Comparison of ENCODE assay signal across 8 cellular contexts in genomic region chr1:156245451-156246232, GRCh38. TPM values are rescaled to one million over a fixed set of nuclear protein-coding genes. Genes with fewer than 3 reads are reported as not detected.
DNase-seq lines count a peak whose midpoint lies in the region; ATAC-seq and TF ChIP-seq lines count a peak whose summit lies in the region.

No MANE protein-coding gene starts in this region.

- no peak overlapping the region for H3K27ac Mint-ChIP-seq in Caco-2 (ENCODE audit: unreplicated experiment)
- peak overlapping the region; percentile 0 for H3K27ac Mint-ChIP-seq in glutamatergic neuron (ENCODE audit: unreplicated experiment)

- peak; percentile 40 for ATAC-seq in HG02981 (IDR thresholded peaks at IDR 0.05; ENCODE audit: unreplicated experiment)
- no peak for ATAC-seq in HG03457 (IDR thresholded peaks at IDR 0.05; ENCODE audit: unreplicated experiment)

- peaks cover 2% of the 10 kb centered on the region; the same call in 1 of the 2 replicates for H3K36me3 ChIP-seq in Caco-2 (ENCODE audit: control insufficient read depth, insufficient read depth, low read length)
- H3K36me3 ChIP-seq in testis (ENCODE audit: low read depth, missing control alignments): no peaks in the 10 kb centered on the region

- no peak for TF ChIP-seq POLR2A in testis (IDR thresholded peaks at IDR 0.05)

- peak overlapping the region; percentile 22 for H3K4me3 Mint-ChIP-seq in Caco-2 (ENCODE audit: unreplicated experiment)
- peak overlapping the region; percentile 70 for H3K4me3 Mint-ChIP-seq in glutamatergic neuron (ENCODE audit: unreplicated experiment)

- intact Hi-C loops in Caco-2 (cut with micrococcal nuclease; ENCODE audit: unreplicated experiment): no loop called here
- intact Hi-C loops in testis (cut with DNase I; ENCODE audit: low total_unique reads): no loop called here

- H3K36me3 Mint-ChIP-seq in Caco-2 (ENCODE audit: insufficient read depth, unreplicated experiment) (peaks cover 77% of the 10 kb centered on the region), glutamatergic neuron (ENCODE audit: unreplicated experiment) (no peaks in the 10 kb centered on the region)

- H3K27me3 Mint-ChIP-seq in Caco-2 (ENCODE audit: insufficient read depth, unreplicated experiment) (no peaks in the 10 kb centered on the region), glutamatergic neuron (ENCODE audit: unreplicated experiment) (peaks cover 15% of the 10 kb centered on the region)

- H3K9me3 Mint-ChIP-seq in Caco-2 (ENCODE audit: unreplicated experiment) (no peaks in the 10 kb centered on the region), glutamatergic neuron (ENCODE audit: unreplicated experiment) (peaks cover 1% of the 10 kb centered on the region)

- H3K27me3 ChIP-seq in Caco-2 (replicated peaks; ENCODE audit: control insufficient read depth, insufficient read depth, low read length): no peaks in the 10 kb centered on the region
- H3K27me3 ChIP-seq in testis: no peaks in the 10 kb centered on the region

- H3K4me1 ChIP-seq in Caco-2 (no peaks in the 10 kb centered on the region), testis (peaks cover 25% of the 10 kb centered on the region)

- no peak for TF ChIP-seq CTCF in Caco-2 (IDR thresholded peaks at IDR 0.05; ENCODE audit: insufficient read depth in 1 of 2, low read depth in 1 of 2, low read length in 1 of 2, severe bottlenecking in 1 of 2, unreplicated experiment in 1 of 2)
- TF ChIP-seq CTCF in glutamatergic neuron (IDR thresholded peaks at IDR 0.05; ENCODE audit: partially characterized antibody, unreplicated experiment): no peak
- no peak for TF ChIP-seq CTCF in testis (IDR thresholded peaks at IDR 0.05)

- no peak overlapping the region for H3K27ac ChIP-seq in testis

- no peak for DNase-seq in Caco-2
- peak; percentile 75 for DNase-seq in activated CD8-positive, alpha-beta memory T cell treated with anti-CD3 and anti-CD28 coated beads, Interleukin-2, amount 50 U/mL, for 48 hours
- DNase-seq in glutamatergic neuron: peak; percentile 47
- peak; percentile 39 for DNase-seq in stimulated activated CD4-positive, alpha-beta T cell treated with anti-CD3 and anti-CD28 coated beads, Interleukin-4, amount 100 ng/mL, for 24 hours
- no peak for DNase-seq in testis
- DNase-seq in occipital lobe (lab: John Stamatoyannopoulos, UW): no peak

- BruUV-seq in Caco-2 (replicated peaks; lab: Mats Ljungman, UMichigan): no TSS peak

- H3K4me1 Mint-ChIP-seq in Caco-2 (ENCODE audit: low read depth, unreplicated experiment) (peaks cover 4% of the 10 kb centered on the region), glutamatergic neuron (ENCODE audit: low read depth, unreplicated experiment) (peaks cover 9% of the 10 kb centered on the region)

- POLR2A ChIA-PET in Caco-2 (lab: Charles Lee): no interaction called here

- H3K9me3 ChIP-seq in Caco-2 (no peaks in the 10 kb centered on the region), testis (no peaks in the 10 kb centered on the region)

- CTCF ChIA-PET in Caco-2 (lab: Charles Lee): interaction anchor here (1.6 to 1.9 kb wide), 2 partner anchors 104 to 109 kb away, joined by 6 read pairs; no protein-coding TSS in a partner anchor

- H3K4me3 ChIP-seq in Caco-2 (ENCODE audit: low read depth, low read length) (no peak overlapping the region), testis (no peak overlapping the region)

- 3 to 10% methylated on average over 21 to 61 of the region's 69 CpGs for WGBS in testis, 2 donors

RNA-seq across cellular contexts. Expression of gene PAQR6, which starts 2.2 kb away (rescaled TPM):
- total RNA-seq in Caco-2 (2022) (4.1 and 4.6 TPM in 2 replicates), glutamatergic neuron (ENCODE audit: unreplicated experiment) (10.8 TPM), testis (10 to 100 TPM in 1 of 2 donors, 1 to 10 TPM in 1; 8.0 to 10.5 TPM), occipital lobe (8.6 TPM)
- polyA plus RNA-seq in testis (ENCODE audit: insufficient read depth, low read depth, low replicate concordance): 3.6 TPM

RNA-seq across cellular contexts. Expression of gene BGLAP, which starts 3.7 kb away (rescaled TPM):
- total RNA-seq in Caco-2 (2022): 1.3 and 2.0 TPM in 2 replicates
- total RNA-seq in glutamatergic neuron (ENCODE audit: unreplicated experiment): not detected
- 1 to 10 TPM; 1.1 to 1.5 TPM for total RNA-seq in testis
- not detected for polyA plus RNA-seq in testis (ENCODE audit: insufficient read depth, low read depth, low replicate concordance)
- total RNA-seq in occipital lobe: not detected

RNA-seq across cellular contexts. Expression of gene PMF1, which starts 32.8 kb away (rescaled TPM):
- total RNA-seq in Caco-2 (2022): 90.2 and 95.7 TPM in 2 replicates
- 31.6 TPM for total RNA-seq in glutamatergic neuron (ENCODE audit: unreplicated experiment)
- 10 to 100 TPM; 38.1 to 47.0 TPM for total RNA-seq in testis
- 32.3 TPM for polyA plus RNA-seq in testis (ENCODE audit: insufficient read depth, low read depth, low replicate concordance)
- total RNA-seq in occipital lobe: 29.2 TPM

RNA-seq across cellular contexts. Expression of gene SMG5, which starts 37.0 kb away (rescaled TPM):
- total RNA-seq in Caco-2 (2022) (146 and 155 TPM in 2 replicates), glutamatergic neuron (ENCODE audit: unreplicated experiment) (86.6 TPM), testis (100 to 1,000 TPM in 1 of 2 donors, 10 to 100 TPM in 1; 82.5 to 100 TPM), occipital lobe (31.2 TPM)
- polyA plus RNA-seq in testis (ENCODE audit: insufficient read depth, low read depth, low replicate concordance): 74.5 TPM

RNA-seq across cellular contexts. Expression of gene TMEM79, which starts 38.5 kb away (rescaled TPM):
- total RNA-seq in Caco-2 (2022) (9.5 and 10.7 TPM in 2 replicates), glutamatergic neuron (ENCODE audit: unreplicated experiment) (2.4 TPM), testis (1 to 10 TPM; 4.6 to 5.3 TPM), occipital lobe (0.78 TPM)
- 5.3 TPM for polyA plus RNA-seq in testis (ENCODE audit: insufficient read depth, low read depth, low replicate concordance)

Comparison
In these comparisons a context has a peak if more than half of its experiments do, and no peak if none do; other contexts are left out.
1. DNase-seq: peak in activated CD8-positive, alpha-beta memory T cell treated with anti-CD3 and anti-CD28 coated beads, Interleukin-2, amount 50 U/mL, for 48 hours (single experiment), glutamatergic neuron (single experiment) and stimulated activated CD4-positive, alpha-beta T cell treated with anti-CD3 and anti-CD28 coated beads, Interleukin-4, amount 100 ng/mL, for 24 hours (single experiment); none in Caco-2 (0 of 2), testis (single experiment) and occipital lobe (single experiment).